ENCODE assay signal across 25 cellular contexts in genomic region chr17:79258042-79258441, GRCh38.
"Had no signal": no experiment of that assay in that cellular context is flagged by ENCODE, and none has a peak within 500 bp of the region (broad histone marks: within the 10 kb centered on the region; RNA-seq: fewer than 3 reads in every experiment).

No MANE protein-coding gene starts in this region.

- H3K36me3 Mint-ChIP-seq: naive thymus-derived CD8-positive, alpha-beta T cell; natural killer cell treated with Interleukin-12 subunit alpha and Interleukin-12 subunit beta and Interleukin-15 and Interleukin-18, amount 100 ng/mL, for 72 hours; stimulated activated effector memory CD8-positive, alpha-beta T cell treated with anti-CD3 and anti-CD28 coated beads, Interleukin-12 subunit alpha, Interleukin-12 subunit beta, amount 100 ng/mL, for 72 hours; type B pancreatic cell had no signal

- H3K9me3 Mint-ChIP-seq: naive thymus-derived CD8-positive, alpha-beta T cell; natural killer cell treated with Interleukin-12 subunit alpha and Interleukin-12 subunit beta and Interleukin-15 and Interleukin-18, amount 100 ng/mL, for 72 hours; nephron progenitor cell; neural crest cell; stimulated activated effector memory CD8-positive, alpha-beta T cell treated with anti-CD3 and anti-CD28 coated beads, Interleukin-12 subunit alpha, Interleukin-12 subunit beta, amount 100 ng/mL, for 72 hours; stimulated activated naive CD8-positive, alpha-beta T cell treated with anti-CD3 and anti-CD28 coated beads, Interleukin-15, amount 100 ng/mL, for 72 hours; type B pancreatic cell had no signal

- FAIRE-seq: small intestine had no signal

- DNase-seq: naive thymus-derived CD8-positive, alpha-beta T cell; nephron progenitor cell; occipital lobe; ovary; psoas muscle; right cardiac atrium; right lobe of liver; sigmoid colon; small intestine; stimulated activated CD4-positive, alpha-beta T cell treated with anti-CD3 and anti-CD28 coated beads, Interleukin-15, amount 100 ng/mL, for 24 hours; stimulated activated CD4-positive, alpha-beta T cell treated with anti-CD3 and anti-CD28 coated beads, Interleukin-2, amount 100 ng/mL, for 24 hours; stimulated activated CD4-positive, alpha-beta T cell treated with anti-CD3 and anti-CD28 coated beads, Interleukin-2, amount 100 ng/mL, for 48 hours; stimulated activated CD4-positive, alpha-beta T cell treated with anti-CD3 and anti-CD28 coated beads, Interleukin-4, amount 100 ng/mL, for 24 hours; stimulated activated naive CD4-positive, alpha-beta T cell; stimulated activated naive CD8-positive, alpha-beta T cell treated with anti-CD3 and anti-CD28 coated beads, Interleukin-15, amount 100 ng/mL, for 72 hours; stimulated activated naive CD8-positive, alpha-beta T cell treated with anti-CD3 and anti-CD28 coated beads, Interleukin-15, Interleukin-2, amounts not matched to agents 100 U/mL and 50 U/mL, for 24 hours; testis; tibial artery; transverse colon; upper lobe of right lung had no signal

- H3K27ac Mint-ChIP-seq: natural killer cell treated with Interleukin-12 subunit alpha and Interleukin-12 subunit beta and Interleukin-15 and Interleukin-18, amount 100 ng/mL, for 72 hours; nephron progenitor cell; progenitor cell of endocrine pancreas; stimulated activated effector memory CD8-positive, alpha-beta T cell treated with anti-CD3 and anti-CD28 coated beads, Interleukin-12 subunit alpha, Interleukin-12 subunit beta, amount 100 ng/mL, for 72 hours; type B pancreatic cell had no signal

- ATAC-seq: naive thymus-derived CD8-positive, alpha-beta T cell; natural killer cell treated with Interleukin-12 subunit alpha and Interleukin-12 subunit beta and Interleukin-15 and Interleukin-18, amount 100 ng/mL, for 72 hours; psoas muscle; right cardiac atrium; right lobe of liver; stimulated activated effector memory CD8-positive, alpha-beta T cell treated with anti-CD3 and anti-CD28 coated beads, Interleukin-12 subunit alpha, Interleukin-12 subunit beta, amount 100 ng/mL, for 72 hours; stimulated activated naive CD8-positive, alpha-beta T cell treated with anti-CD3 and anti-CD28 coated beads, Interleukin-15, amount 100 ng/mL, for 72 hours; stimulated activated naive CD8-positive, alpha-beta T cell treated with anti-CD3 and anti-CD28 coated beads, Interleukin-15, Interleukin-2, amounts not matched to agents 100 U/mL and 50 U/mL, for 24 hours; upper lobe of right lung had no signal

- H3K4me1 Mint-ChIP-seq: naive thymus-derived CD8-positive, alpha-beta T cell; nephron progenitor cell; neural crest cell; stimulated activated effector memory CD8-positive, alpha-beta T cell treated with anti-CD3 and anti-CD28 coated beads, Interleukin-12 subunit alpha, Interleukin-12 subunit beta, amount 100 ng/mL, for 72 hours; stimulated activated naive CD8-positive, alpha-beta T cell treated with anti-CD3 and anti-CD28 coated beads, Interleukin-15, amount 100 ng/mL, for 72 hours had no signal

- H3K4me3 Mint-ChIP-seq: naive thymus-derived CD8-positive, alpha-beta T cell; natural killer cell treated with Interleukin-12 subunit alpha and Interleukin-12 subunit beta and Interleukin-15 and Interleukin-18, amount 100 ng/mL, for 72 hours; nephron progenitor cell; neural crest cell; stimulated activated effector memory CD8-positive, alpha-beta T cell treated with anti-CD3 and anti-CD28 coated beads, Interleukin-12 subunit alpha, Interleukin-12 subunit beta, amount 100 ng/mL, for 72 hours; stimulated activated naive CD8-positive, alpha-beta T cell treated with anti-CD3 and anti-CD28 coated beads, Interleukin-15, amount 100 ng/mL, for 72 hours; type B pancreatic cell had no signal
